In the genomic region with DNA sequence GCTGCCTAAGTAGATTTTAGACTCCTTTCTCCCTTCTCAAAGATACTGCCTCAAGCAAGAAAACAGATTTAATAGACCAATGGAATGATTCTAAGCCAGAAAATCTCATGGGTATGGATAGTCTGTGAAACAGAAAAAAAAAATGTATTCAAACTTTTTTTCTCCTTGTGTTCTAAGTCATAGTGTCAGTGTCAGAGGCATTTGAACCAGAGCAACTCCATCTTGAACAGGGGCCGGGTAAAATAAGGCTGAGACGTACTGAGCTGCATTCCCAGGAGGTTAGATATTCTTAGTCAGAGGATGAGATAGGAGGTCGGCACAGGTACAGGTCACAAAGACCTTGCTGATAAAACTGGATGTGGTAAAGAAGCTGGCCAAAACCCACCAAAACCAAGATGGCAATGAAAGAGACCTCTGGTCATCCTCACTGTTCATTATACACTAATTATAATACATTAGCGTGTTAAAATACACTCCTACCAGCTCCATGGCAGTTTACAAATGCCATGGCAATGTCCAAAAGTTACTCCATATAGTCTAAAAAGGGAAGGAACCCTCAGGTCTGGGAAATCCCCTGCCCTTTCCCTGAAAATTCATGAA, we compare ENCODE assay signal across 25 cellular contexts.
DNase-seq lines count a peak whose midpoint lies in the region; ATAC-seq, FAIRE-seq and TF ChIP-seq lines count a peak whose summit lies in the region.
"Had no signal": no experiment of that assay in that cellular context is flagged by ENCODE, and none has a peak within 500 bp of the region (broad histone marks: within the 10 kb centered on the region; RNA-seq: fewer than 3 reads in every experiment).

No MANE protein-coding gene starts in this region.

- TF ChIP-seq RAD21 in A549 (conservative IDR thresholded peaks at IDR 0.05 in 1 of 2, IDR thresholded peaks at IDR 0.05 in 1 of 2): no peak

- H3K4me1 ChIP-seq in A549 (no peaks in the 10 kb centered on the region), OCI-LY3 (ENCODE audit: low read length) (peaks cover 13% of the 10 kb centered on the region), endothelial cell of umbilical vein (ENCODE audit: control insufficient read depth, extremely low read depth, insufficient read depth, low read length) (peaks cover 13% of the 10 kb centered on the region), foreskin keratinocyte (peaks cover 3% of the 10 kb centered on the region)
- H3K4me1 ChIP-seq in CD8-positive, alpha-beta memory T cell (ENCODE audit: insufficient read depth, low read length): no peaks in the 10 kb centered on the region

- H3K4me3 Mint-ChIP-seq in CD8-positive, alpha-beta memory T cell: no peak overlapping the region
- no peak overlapping the region for H3K4me3 Mint-ChIP-seq in activated T-cell treated with anti-CD3 and anti-CD28 coated beads, Interleukin-2, amount 50 U/mL, for 4 hours
- H3K4me3 Mint-ChIP-seq in mesothelial cell of epicardium: no peak overlapping the region
- H3K4me3 Mint-ChIP-seq: B cell; CD4-positive, alpha-beta T cell; CD8-positive, alpha-beta T cell had no signal

- H3K27me3 ChIP-seq in CD8-positive, alpha-beta memory T cell (ENCODE audit: insufficient read depth, low read length, poor library complexity, severe bottlenecking): no peaks in the 10 kb centered on the region
- H3K27me3 ChIP-seq in OCI-LY3 (ENCODE audit: low read depth, low read length): peaks cover 4% of the 10 kb centered on the region; the same call in 1 of the 2 replicates
- no peaks in the 10 kb centered on the region for H3K27me3 ChIP-seq in endothelial cell of umbilical vein (ENCODE audit: control insufficient read depth in 2 of 2, insufficient read depth in 2 of 2, low read length in 2 of 2)
- peaks cover 32% of the 10 kb centered on the region for H3K27me3 ChIP-seq in foreskin keratinocyte
- H3K27me3 ChIP-seq: BLaER1 treated with 17β-estradiol and CSF1 and Interleukin-3, amounts not matched to agents 10 nM and 100 nM had no signal

- H3K4me3 ChIP-seq in A549: no peak overlapping the region
- H3K4me3 ChIP-seq in CD8-positive, alpha-beta memory T cell (ENCODE audit: low read length): no peak overlapping the region
- H3K4me3 ChIP-seq in OCI-LY3 (ENCODE audit: low read length): no peak overlapping the region
- H3K4me3 ChIP-seq in endothelial cell of umbilical vein (replicated peaks in 1 of 3; ENCODE audit: insufficient read depth in 1 of 3, low read depth in 1 of 3, low read length in 3 of 3): no peak overlapping the region
- H3K4me3 ChIP-seq: GM12878 had no signal

- no peak overlapping the region for H3K27ac Mint-ChIP-seq in CD8-positive, alpha-beta memory T cell
- no peak overlapping the region for H3K27ac Mint-ChIP-seq in mesothelial cell of epicardium
- H3K27ac Mint-ChIP-seq: B cell; CD4-positive, alpha-beta T cell; CD8-positive, alpha-beta T cell had no signal

- no peaks in the 10 kb centered on the region for H3K9me1 ChIP-seq in endothelial cell of umbilical vein (replicated peaks; ENCODE audit: control insufficient read depth, extremely low read depth, insufficient read depth, low read length)

- no TSS peak for BruUV-seq in endothelial cell of umbilical vein (replicated peaks; lab: Mats Ljungman, UMichigan)

- no peak for TF ChIP-seq EP300 in A549 (IDR thresholded peaks at IDR 0.05)

- H3K9me3 ChIP-seq in A549: no peaks in the 10 kb centered on the region
- no peaks in the 10 kb centered on the region for H3K9me3 ChIP-seq in CD8-positive, alpha-beta memory T cell (ENCODE audit: low read length)
- no peaks in the 10 kb centered on the region for H3K9me3 ChIP-seq in OCI-LY3 (ENCODE audit: insufficient read depth, low read length)
- no peaks in the 10 kb centered on the region for H3K9me3 ChIP-seq in endothelial cell of umbilical vein (replicated peaks; ENCODE audit: control insufficient read depth, insufficient read depth, low read length)

- FAIRE-seq in A549 (lab: Jason Lieb, UNC): no peak
- peak; percentile 15 for FAIRE-seq in endothelial cell of umbilical vein (lab: Jason Lieb, UNC)
- FAIRE-seq: GM12878, GM12892, GM18507 had no signal

- ATAC-seq in A549 (no peak), foreskin keratinocyte (no peak)
- ATAC-seq in activated T-cell treated with anti-CD3 and anti-CD28 coated beads, Interleukin-2, amount 50 U/mL, for 4 hours: no peak
- ATAC-seq: CD8-positive, alpha-beta T cell; GM12878 had no signal

- POLR2A ChIA-PET in A549 (lab: Yijun Ruan, JAX): no interaction called here
- POLR2A ChIA-PET in CD8-positive, alpha-beta memory T cell (lab: Charles Lee): no interaction called here
- POLR2A ChIA-PET in endothelial cell of umbilical vein (lab: Charles Lee): interaction anchor here (0.7 kb wide), 1 partner anchor 273 kb away, joined by 3 read pairs; no protein-coding TSS in a partner anchor

- H2AFZ ChIP-seq in OCI-LY3 (ENCODE audit: low read depth, low read length) (no peak overlapping the region), endothelial cell of umbilical vein (ENCODE audit: low read depth, low read length) (no peak overlapping the region)

- CTCF ChIA-PET in A549 (lab: Yijun Ruan, JAX): interaction anchor here (1.5 kb wide), 1 partner anchor 16 kb away, joined by 4 read pairs; no protein-coding TSS in a partner anchor
- CTCF ChIA-PET in CD8-positive, alpha-beta memory T cell (lab: Charles Lee): no interaction called here
- CTCF ChIA-PET in endothelial cell of umbilical vein (lab: Charles Lee): no interaction called here

- dilution Hi-C loops in endothelial cell of umbilical vein (cut with MboI; ENCODE audit: extremely low pct_ligation_motif_present, low sequenced_read_pairs): no loop called here

- TF ChIP-seq CTCF in A549 (IDR thresholded peaks at IDR 0.05) (no peak), OCI-LY3 (IDR thresholded peaks at IDR 0.05; ENCODE audit: low read depth, low read length) (no peak), endothelial cell of umbilical vein (IDR thresholded peaks at IDR 0.05; ENCODE audit: extremely low read depth in 1 of 2, insufficient read depth in 1 of 2, low read depth in 1 of 2, low read length in 2 of 2) (no peak), foreskin keratinocyte (conservative IDR thresholded peaks at IDR 0.05) (no peak), mesothelial cell of epicardium (IDR thresholded peaks at IDR 0.05; ENCODE audit: unreplicated experiment) (no peak)

- DNase-seq in A549 (ENCODE audit: low read depth in 1 of 2, low spot score in 1 of 2): no peak
- DNase-seq in CD8-positive, alpha-beta memory T cell: no peak
- DNase-seq in endothelial cell of umbilical vein (ENCODE audit: low read depth, low spot score): no peak
- DNase-seq in foreskin keratinocyte: no peak
- no peak for DNase-seq in activated T-cell treated with anti-CD3 and anti-CD28 coated beads, Interleukin-2, amount 50 U/mL, for 4 hours
- DNase-seq in mesothelial cell of epicardium (ENCODE audit: low spot score in 2 of 2, unreplicated experiment in 2 of 2): no peak
- DNase-seq: AML-193; CD4-positive, alpha-beta T cell; CD8-positive, alpha-beta T cell; COR-L47; DMS 273 treated with DMSO at 0.1 percent for 48 hours; DMS153; DMS53; DMS79; DND-41; EL; GDM1 had no signal

- H3K36me3 ChIP-seq in CD8-positive, alpha-beta memory T cell (ENCODE audit: insufficient read depth, low read length): no peaks in the 10 kb centered on the region
- H3K36me3 ChIP-seq in OCI-LY3 (replicated peaks; ENCODE audit: low read depth, low read length) (no peaks in the 10 kb centered on the region), endothelial cell of umbilical vein (ENCODE audit: control insufficient read depth in 2 of 2, extremely low read depth in 1 of 2, insufficient read depth in 2 of 2, low read length in 2 of 2) (no peaks in the 10 kb centered on the region)
- H3K36me3 ChIP-seq: BLaER1 treated with 17β-estradiol and CSF1 and Interleukin-3, amounts not matched to agents 10 nM and 100 nM had no signal

- intact Hi-C loops in endothelial cell of umbilical vein (cut with micrococcal nuclease): no loop called here

- no peaks in the 10 kb centered on the region for H3K9me3 Mint-ChIP-seq in CD8-positive, alpha-beta memory T cell
- H3K9me3 Mint-ChIP-seq in activated T-cell treated with anti-CD3 and anti-CD28 coated beads, Interleukin-2, amount 50 U/mL, for 4 hours: no peaks in the 10 kb centered on the region
- peaks cover 3% of the 10 kb centered on the region for H3K9me3 Mint-ChIP-seq in mesothelial cell of epicardium
- H3K9me3 Mint-ChIP-seq: CD4-positive, alpha-beta T cell; CD8-positive, alpha-beta T cell had no signal

- H4K20me1 ChIP-seq in OCI-LY3 (ENCODE audit: insufficient read depth, low read length) (no peaks in the 10 kb centered on the region), endothelial cell of umbilical vein (replicated peaks; ENCODE audit: control insufficient read depth, extremely low read depth, insufficient read depth, low read length) (no peaks in the 10 kb centered on the region)
- H4K20me1 ChIP-seq: BLaER1 treated with 17β-estradiol and CSF1 and Interleukin-3, amounts not matched to agents 10 nM and 100 nM had no signal

- TF ChIP-seq POLR2A in A549 (IDR thresholded peaks at IDR 0.05; ENCODE audit: low read length): no peak
- no peak for TF ChIP-seq POLR2A in endothelial cell of umbilical vein (IDR thresholded peaks at IDR 0.05; ENCODE audit: low read depth, low read length)

- H3K79me2 ChIP-seq in OCI-LY3 (ENCODE audit: low read length) (no peaks in the 10 kb centered on the region), endothelial cell of umbilical vein (ENCODE audit: control insufficient read depth, insufficient read depth, low read length) (no peaks in the 10 kb centered on the region)

- peak overlapping the region; percentile 37; the same call in 1 of the 3 replicates for H3K4me2 ChIP-seq in A549
- H3K4me2 ChIP-seq in OCI-LY3 (ENCODE audit: low read length): 0 out of 2 replicates have a peak overlapping the region, but pooled peaks have one; percentile 9
- H3K4me2 ChIP-seq in endothelial cell of umbilical vein (ENCODE audit: insufficient read depth, low read length): no peak overlapping the region

- 39% methylated on average over 4 of the region's 4 CpGs for WGBS in A549 (ENCODE audit: missing lambda C conversion rate)

- H3K27me3 Mint-ChIP-seq in CD8-positive, alpha-beta memory T cell: peaks cover 15 to 49% of the 10 kb centered on the region in 2 donors
- H3K27me3 Mint-ChIP-seq in activated T-cell treated with anti-CD3 and anti-CD28 coated beads, Interleukin-2, amount 50 U/mL, for 4 hours (ENCODE audit: low read depth): peaks cover 26% of the 10 kb centered on the region
- peaks cover 3% of the 10 kb centered on the region for H3K27me3 Mint-ChIP-seq in mesothelial cell of epicardium (ENCODE audit: low read depth)

- H3K27ac ChIP-seq in A549: no peak overlapping the region
- H3K27ac ChIP-seq in CD8-positive, alpha-beta memory T cell (ENCODE audit: low read depth, low read length): peak overlapping the region; percentile 26
- H3K27ac ChIP-seq in OCI-LY3 (ENCODE audit: low read length): no peak overlapping the region
- H3K27ac ChIP-seq in endothelial cell of umbilical vein (ENCODE audit: insufficient read depth, low read depth, low read length): no peak overlapping the region
- H3K27ac ChIP-seq in foreskin keratinocyte: no peak overlapping the region
- H3K27ac ChIP-seq: 22Rv1, C4-2B had no signal

- no peaks in the 10 kb centered on the region for H3K36me3 Mint-ChIP-seq in CD8-positive, alpha-beta memory T cell
- H3K36me3 Mint-ChIP-seq in activated T-cell treated with anti-CD3 and anti-CD28 coated beads, Interleukin-2, amount 50 U/mL, for 4 hours (ENCODE audit: insufficient read depth): no peaks in the 10 kb centered on the region
- H3K36me3 Mint-ChIP-seq in mesothelial cell of epicardium: no peaks in the 10 kb centered on the region
- H3K36me3 Mint-ChIP-seq: CD8-positive, alpha-beta T cell had no signal

- H3K9ac ChIP-seq in OCI-LY3 (ENCODE audit: low read length) (no peak overlapping the region), endothelial cell of umbilical vein (replicated peaks; ENCODE audit: extremely low read depth, insufficient read depth, low read length) (no peak overlapping the region)

- H3K4me1 Mint-ChIP-seq in CD8-positive, alpha-beta memory T cell: peaks cover 2 to 5% (median 4%) of the 10 kb centered on the region in 3 donors
- H3K4me1 Mint-ChIP-seq in activated T-cell treated with anti-CD3 and anti-CD28 coated beads, Interleukin-2, amount 50 U/mL, for 4 hours (ENCODE audit: low read depth): peaks cover 2% of the 10 kb centered on the region
- no peaks in the 10 kb centered on the region for H3K4me1 Mint-ChIP-seq in mesothelial cell of epicardium
- H3K4me1 Mint-ChIP-seq: B cell had no signal
